In genomic region chr5:83608122-83608521, GRCh38 we compare ENCODE assay signal across 8 cellular contexts.
A peak's percentile ranks its signal among the peaks of the same experiment; 100 is the strongest.
DNase-seq lines count a peak whose midpoint lies in the region; ATAC-seq and TF ChIP-seq lines count a peak whose summit lies in the region.

No MANE protein-coding gene starts in this region.

- H3K4me3 Mint-ChIP-seq in activated naive CD4-positive, alpha-beta T cell treated with anti-CD3 and anti-CD28 coated beads for 36 hours = no peak overlapping the region
- no peak overlapping the region for H3K4me3 Mint-ChIP-seq in osteocyte (ENCODE audit: unreplicated experiment)

- H3K9me3 ChIP-seq in SJCRH30 (replicated peaks) = no peaks in the 10 kb centered on the region

- H3K4me1 ChIP-seq in SJCRH30 = no peaks in the 10 kb centered on the region

- H3K27me3 Mint-ChIP-seq in activated naive CD4-positive, alpha-beta T cell treated with anti-CD3 and anti-CD28 coated beads for 36 hours (ENCODE audit: low read depth) = peaks cover 6% of the 10 kb centered on the region
- no peaks in the 10 kb centered on the region for H3K27me3 Mint-ChIP-seq in osteocyte (ENCODE audit: unreplicated experiment)

- no peak for ATAC-seq in GM21576 (IDR thresholded peaks at IDR 0.05; ENCODE audit: unreplicated experiment)
- ATAC-seq in HG02981 (IDR thresholded peaks at IDR 0.05; ENCODE audit: unreplicated experiment) = no peak

- H3K36me3 ChIP-seq in SJCRH30 = no peaks in the 10 kb centered on the region

- H3K4me1 Mint-ChIP-seq in activated naive CD4-positive, alpha-beta T cell treated with anti-CD3 and anti-CD28 coated beads for 36 hours (ENCODE audit: low read depth) = no peaks in the 10 kb centered on the region
- no peaks in the 10 kb centered on the region for H3K4me1 Mint-ChIP-seq in osteocyte (ENCODE audit: unreplicated experiment)

- no peak overlapping the region for H3K4me3 ChIP-seq in SJCRH30

- CTCF ChIA-PET in activated naive CD4-positive, alpha-beta T cell treated with anti-CD3 and anti-CD28 coated beads for 36 hours (lab: Charles Lee) = no interaction called here

- no peak overlapping the region for H3K27ac Mint-ChIP-seq in activated naive CD4-positive, alpha-beta T cell treated with anti-CD3 and anti-CD28 coated beads for 36 hours
- no peak overlapping the region for H3K27ac Mint-ChIP-seq in osteocyte (ENCODE audit: unreplicated experiment)

- H3K36me3 Mint-ChIP-seq in activated naive CD4-positive, alpha-beta T cell treated with anti-CD3 and anti-CD28 coated beads for 36 hours (ENCODE audit: low read depth) = no peaks in the 10 kb centered on the region
- H3K36me3 Mint-ChIP-seq in osteocyte (ENCODE audit: unreplicated experiment) = no peaks in the 10 kb centered on the region

- H3K27ac ChIP-seq in SJCRH30 = no peak overlapping the region

- no peaks in the 10 kb centered on the region for H3K9me3 Mint-ChIP-seq in activated naive CD4-positive, alpha-beta T cell treated with anti-CD3 and anti-CD28 coated beads for 36 hours
- peaks cover 4% of the 10 kb centered on the region for H3K9me3 Mint-ChIP-seq in osteocyte (ENCODE audit: unreplicated experiment)

- intact Hi-C loops in activated naive CD4-positive, alpha-beta T cell treated with anti-CD3 and anti-CD28 coated beads for 36 hours (cut with micrococcal nuclease) = no loop called here

- TF ChIP-seq CTCF in osteocyte (IDR thresholded peaks at IDR 0.05) = peak; percentile 76

- H3K27me3 ChIP-seq in SJCRH30 = no peaks in the 10 kb centered on the region

- peak; percentile 4 for DNase-seq in activated naive CD4-positive, alpha-beta T cell treated with anti-CD3 and anti-CD28 coated beads for 36 hours
- no peak for DNase-seq in activated naive CD4-positive, alpha-beta T cell (lab: John Stamatoyannopoulos, UW)
- DNase-seq in HuH-7 (ENCODE audit: low spot score) (peak; percentile 30), SJCRH30 (peak; percentile 50 to 69), fibroblast of peridontal ligament (ENCODE audit: extremely low read depth) (peak; percentile 57), osteocyte (ENCODE audit: extremely low spot score, unreplicated experiment) (no peak)

Comparison
In these comparisons a context has a peak if more than half of its experiments do, and no peak if none do; other contexts are left out.
1. DNase-seq: peak in activated naive CD4-positive, alpha-beta T cell treated with anti-CD3 and anti-CD28 coated beads for 36 hours (single experiment), HuH-7 (single experiment), SJCRH30 (2 of 2) and fibroblast of peridontal ligament (single experiment); none in activated naive CD4-positive, alpha-beta T cell (0 of 4) and osteocyte (single experiment).